ENCODE assay signal across 24 cellular contexts in genomic region chr11:134289167-134289566, GRCh38. TPM values are rescaled to one million over a fixed set of nuclear protein-coding genes. Genes with fewer than 3 reads are reported as not detected.
"Had no signal": no experiment of that assay in that cellular context is flagged by ENCODE, and none has a peak within 500 bp of the region (broad histone marks: within the 10 kb centered on the region; RNA-seq: fewer than 3 reads in every experiment).

No MANE protein-coding gene starts in this region.

- H3K27me3 Mint-ChIP-seq: activated CD4-positive, alpha-beta memory T cell treated with anti-CD3 and anti-CD28 coated beads for 36 hours; activated CD4-positive, alpha-beta T cell treated with anti-CD3 and anti-CD28 coated beads, Interleukin-2, amount 10 ng/mL, durations not matched to agents 7 days and 5 days; central memory CD8-positive, alpha-beta T cell had no signal

- DNase-seq: activated CD4-positive, alpha-beta memory T cell treated with anti-CD3 and anti-CD28 coated beads for 36 hours; activated CD4-positive, alpha-beta T cell treated with anti-CD3 and anti-CD28 coated beads, Interleukin-2, amount 10 ng/mL, durations not matched to agents 7 days and 5 days; activated CD4-positive, CD25-positive, alpha-beta regulatory T cell treated with anti-CD3 and anti-CD28 coated beads, Interleukin-2, amount 50 U/mL, for 72 hours; activated gamma-delta T cell treated with Interleukin-2 at 50 U/mL for 16 hours; activated naive CD4-positive, alpha-beta T cell treated with anti-CD3 and anti-CD28 coated beads, Interleukin-2, amount 50 U/mL, for 16 hours; activated T-cell treated with anti-CD3 and anti-CD28 coated beads, Interleukin-2, amount 50 U/mL, for 72 hours; amniotic stem cell; NCI-H146; NCI-H1930; NCI-H2171; NCI-H446 treated with DMSO at 0.1 percent for 48 hours; NCI-H526; NCI-H82; NK-92 treated with Interleukin-12 subunit alpha and Interleukin-12 subunit beta, amount 100 ng/mL, for 24 hours; Peyer's patch; SJCRH30; SK-N-SH; T-helper 1 cell had no signal

- H3K27ac Mint-ChIP-seq: activated CD4-positive, alpha-beta memory T cell treated with anti-CD3 and anti-CD28 coated beads for 36 hours; activated CD4-positive, alpha-beta T cell treated with anti-CD3 and anti-CD28 coated beads, Interleukin-2, amount 10 ng/mL, durations not matched to agents 7 days and 5 days; activated T-cell treated with anti-CD3 and anti-CD28 coated beads, Interleukin-2, amount 50 U/mL, for 72 hours; activated T-helper 2 cell treated with anti-CD3 and anti-CD28 coated beads, Interferon-gamma antibody, Interleukin-2, Interleukin-4, amounts not matched to agents 10 μg/mL and 5 μg/mL and 100 μg/mL, durations not matched to agents 14 hours and 24 hours and 36 hours had no signal

- H3K4me1 ChIP-seq: ascending aorta, Peyer's patch, SJCRH30 had no signal

- H3K36me3 ChIP-seq: ascending aorta, Peyer's patch, SJCRH30 had no signal

- H3K9ac ChIP-seq: SK-N-SH had no signal

- H3K4me1 Mint-ChIP-seq: activated CD4-positive, alpha-beta T cell treated with anti-CD3 and anti-CD28 coated beads, Interleukin-2, amount 10 ng/mL, durations not matched to agents 7 days and 5 days; central memory CD8-positive, alpha-beta T cell had no signal

- H3K4me3 Mint-ChIP-seq: activated CD4-positive, alpha-beta memory T cell treated with anti-CD3 and anti-CD28 coated beads for 36 hours; activated CD4-positive, alpha-beta T cell treated with anti-CD3 and anti-CD28 coated beads, Interleukin-2, amount 10 ng/mL, durations not matched to agents 7 days and 5 days; activated T-cell treated with anti-CD3 and anti-CD28 coated beads, Interleukin-2, amount 50 U/mL, for 72 hours; central memory CD8-positive, alpha-beta T cell had no signal

- ATAC-seq: activated T-cell treated with anti-CD3 and anti-CD28 coated beads, Interleukin-2, amount 50 U/mL, for 72 hours had no signal

- H3K9me3 Mint-ChIP-seq: activated CD4-positive, alpha-beta memory T cell treated with anti-CD3 and anti-CD28 coated beads for 36 hours; activated CD4-positive, alpha-beta T cell treated with anti-CD3 and anti-CD28 coated beads, Interleukin-2, amount 10 ng/mL, durations not matched to agents 7 days and 5 days; activated T-cell treated with anti-CD3 and anti-CD28 coated beads, Interleukin-2, amount 50 U/mL, for 72 hours; activated T-helper 2 cell treated with anti-CD3 and anti-CD28 coated beads, Interferon-gamma antibody, Interleukin-2, Interleukin-4, amounts not matched to agents 10 μg/mL and 5 μg/mL and 100 μg/mL, durations not matched to agents 14 hours and 24 hours and 36 hours; brain; central memory CD8-positive, alpha-beta T cell had no signal

- H3K27ac ChIP-seq: ascending aorta, Peyer's patch, RWPE1, SJCRH30 had no signal

- H3K4me2 ChIP-seq: SK-N-SH had no signal

- H3K27me3 ChIP-seq: ascending aorta, Peyer's patch, SJCRH30 had no signal

- H3K4me3 ChIP-seq: ascending aorta, Peyer's patch, SJCRH30 had no signal

- H3K9me3 ChIP-seq: ascending aorta, Peyer's patch, SJCRH30, SK-N-SH had no signal

- H3K36me3 Mint-ChIP-seq: brain had no signal

RNA-seq across cellular contexts. Expression of gene GLB1L3, which starts 13.0 kb away (rescaled TPM):
- total RNA-seq: ascending aorta, Peyer's patch, Right ventricle myocardium superior, SJCRH30 had no signal
- polyA plus RNA-seq: SK-N-SH had no signal

RNA-seq across cellular contexts. Expression of gene GLB1L2, which starts 42.6 kb away (rescaled TPM):
- total RNA-seq: SJCRH30 had no signal
